In genomic region chr9:93894691-93895079, GRCh38 we compare ENCODE assay signal across 23 cellular contexts.
A peak's percentile ranks its signal among the peaks of the same experiment; 100 is the strongest.
DNase-seq lines count a peak whose midpoint lies in the region; ATAC-seq and TF ChIP-seq lines count a peak whose summit lies in the region.
"Had no signal": no experiment of that assay in that cellular context is flagged by ENCODE, and none has a peak within 500 bp of the region (broad histone marks: within the 10 kb centered on the region; RNA-seq: fewer than 3 reads in every experiment).

No MANE protein-coding gene starts in this region.

- DNase-seq in SK-N-SH (peak; percentile 8), H9 (peak; percentile 32), islet precursor cell (peak; percentile 18), stomach (peak; percentile 21)
- DNase-seq in stimulated activated CD4-positive, alpha-beta T cell treated with anti-CD3 and anti-CD28 coated beads, Interleukin-4, amount 100 ng/mL, for 24 hours: no peak
- DNase-seq: activated CD4-positive, alpha-beta T cell treated with anti-CD3 and anti-CD28 coated beads for 4 hours; Calu3; effector CD4-positive, alpha-beta T cell; kidney glomerular epithelial cell; mesenchymal stem cell; NCI-H1436 treated with DMSO at 0.1 percent for 48 hours; NCI-H2171 treated with DMSO at 0.1 percent for 48 hours; nucleus accumbens; PC-3; retina; T-helper 1 cell had no signal

- peaks cover 4% of the 10 kb centered on the region for H3K27me3 Mint-ChIP-seq in H9 (ENCODE audit: low read depth)

- H2BK120ac ChIP-seq in H9 (ENCODE audit: low read depth, low read length, poor library complexity, severe bottlenecking): no peak overlapping the region

- H3K27ac Mint-ChIP-seq in H9: no peak overlapping the region
- H3K27ac Mint-ChIP-seq: activated T-helper 2 cell treated with anti-CD3 and anti-CD28 coated beads, Interferon-gamma antibody, Interleukin-2, Interleukin-4, amounts not matched to agents 10 μg/mL and 5 μg/mL and 100 μg/mL, durations not matched to agents 14 hours and 24 hours and 36 hours had no signal

- H3K79me2 ChIP-seq in SK-N-SH (ENCODE audit: insufficient read depth) (no peaks in the 10 kb centered on the region), H9 (ENCODE audit: insufficient read depth, low read length) (no peaks in the 10 kb centered on the region)

- POLR2A ChIA-PET in SK-N-SH (lab: Yijun Ruan, JAX): no interaction called here

- H4K20me1 ChIP-seq in SK-N-SH (ENCODE audit: insufficient read depth) (no peaks in the 10 kb centered on the region), H9 (ENCODE audit: control insufficient read depth, insufficient read depth, insufficient read length) (no peaks in the 10 kb centered on the region)
- H4K20me1 ChIP-seq: BLaER1 had no signal

- no peak overlapping the region for H3K56ac ChIP-seq in H9 (ENCODE audit: insufficient read length, low read depth, low read length)

- no peak overlapping the region for H2BK20ac ChIP-seq in H9 (ENCODE audit: low read depth, low read length, poor library complexity, severe bottlenecking)

- peaks cover 16 to 31% of the 10 kb centered on the region in 2 experiments for H3K9me3 Mint-ChIP-seq in H9

- no peak overlapping the region for H2BK5ac ChIP-seq in H9 (ENCODE audit: insufficient read length, low read length)

- TF ChIP-seq POLR2A in stomach (IDR thresholded peaks at IDR 0.05): no peak

- H3K9ac ChIP-seq in SK-N-SH: no peak overlapping the region
- H3K9ac ChIP-seq in H9 (ENCODE audit: extremely low read depth, insufficient read length, low read length): no peak overlapping the region
- H3K9ac ChIP-seq: BLaER1, KMS-11 had no signal

- TF ChIP-seq EP300 in SK-N-SH (IDR thresholded peaks at IDR 0.05; ENCODE audit: borderline replicate concordance in 1 of 2, low read depth in 1 of 2, low read length in 1 of 2) (no peak), stomach (IDR thresholded peaks at IDR 0.05) (no peak)

- no peak overlapping the region for H3T11ph ChIP-seq in H9 (ENCODE audit: low read length)

- H3K27ac ChIP-seq in SK-N-SH (ENCODE audit: low read depth in 2 of 2, low read length in 1 of 2): no peak overlapping the region
- H3K27ac ChIP-seq in H9 (ENCODE audit: insufficient read length, low read depth, low read length): no peak overlapping the region
- peak overlapping the region in 1 of 5 donors; percentile 72 for H3K27ac ChIP-seq in stomach
- H3K27ac ChIP-seq: BLaER1, KMS-11 had no signal

- H3K4me1 Mint-ChIP-seq in H9: no peaks in the 10 kb centered on the region

- no peak overlapping the region for H3K23ac ChIP-seq in H9 (ENCODE audit: insufficient read length, low read depth, low read length)

- H4K5ac ChIP-seq in H9 (ENCODE audit: insufficient read length, low read depth, low read length): no peak overlapping the region

- H3K36me3 ChIP-seq in SK-N-SH (replicated peaks in 1 of 2; ENCODE audit: control insufficient read depth in 1 of 2, insufficient read depth in 2 of 2, low read length in 1 of 2) (no peaks in the 10 kb centered on the region), stomach (no peaks in the 10 kb centered on the region)
- H3K36me3 ChIP-seq: BLaER1, HAP-1 had no signal

- no peak for ATAC-seq in SK-N-SH treated with all-trans-retinoic acid at 6 μM for 48 hours
- no peak for ATAC-seq in GM19351 (IDR thresholded peaks at IDR 0.05; ENCODE audit: unreplicated experiment)
- no peak for ATAC-seq in HG03457 (IDR thresholded peaks at IDR 0.05; ENCODE audit: unreplicated experiment)
- ATAC-seq: PC-3 had no signal

- no peak overlapping the region for H2BK15ac ChIP-seq in H9 (ENCODE audit: low read depth, low read length)

- no peak overlapping the region for H4K91ac ChIP-seq in H9 (ENCODE audit: insufficient read length, low read depth, low read length)

- H3K14ac ChIP-seq in H9 (ENCODE audit: insufficient read depth, low read length): no peak overlapping the region

- H3K9me3 ChIP-seq in SK-N-SH (no peaks in the 10 kb centered on the region), H9 (ENCODE audit: control insufficient read depth, low read depth, low read length) (peaks cover 4% of the 10 kb centered on the region), stomach (peaks cover 0 to 15% (median 5%) of the 10 kb centered on the region in 4 donors)

- CTCF ChIA-PET in SK-N-SH (lab: Yijun Ruan, JAX): no interaction called here

- no peaks in the 10 kb centered on the region for H3F3A ChIP-seq in SK-N-SH (replicated peaks; ENCODE audit: insufficient read depth)

- intact Hi-C loops in stomach (cut with DNase I; ENCODE audit: low total_unique reads): no loop called here

- H3K4me2 ChIP-seq in SK-N-SH: no peak overlapping the region
- no peak overlapping the region for H3K4me2 ChIP-seq in H9 (ENCODE audit: insufficient read depth, insufficient read length, low read length)
- H3K4me2 ChIP-seq: BLaER1, KMS-11 had no signal

- H3K4ac ChIP-seq in H9 (ENCODE audit: low read depth, low read length): no peak overlapping the region

- H2BK12ac ChIP-seq in H9 (ENCODE audit: insufficient read length, low read depth, low read length): no peak overlapping the region

- H3K18ac ChIP-seq in H9 (ENCODE audit: insufficient read length, low read depth, low read length): no peak overlapping the region

- no peak overlapping the region for H2AK5ac ChIP-seq in H9 (ENCODE audit: insufficient read length, low read length)

- no peak overlapping the region for H4K8ac ChIP-seq in H9 (replicated peaks; ENCODE audit: insufficient read length, low read depth, low read length)

- WGBS in SK-N-SH (ENCODE audit: low lambda C conversion rate): 52% methylated on average over 6 of the region's 6 CpGs
- no CpG with 5 or more reads among the region's 6 CpGs for WGBS in H9 (ENCODE audit: extremely low coverage, insufficient read length, low lambda C conversion rate)
- 92 to 97% (median 95%) methylated on average over 6 of the region's 6 CpGs for WGBS in stomach, 5 donors

- H3K4me1 ChIP-seq in SK-N-SH (ENCODE audit: control insufficient read depth in 1 of 2, insufficient read depth in 2 of 2, low read depth in 1 of 2, low read length in 1 of 2) (peaks cover 0 to 11% of the 10 kb centered on the region in 2 experiments; a peak in 1 of 4 replicates), H9 (ENCODE audit: insufficient read depth, low read length) (no peaks in the 10 kb centered on the region), stomach (peaks cover 0 to 15% (median 13%) of the 10 kb centered on the region in 4 donors)
- H3K4me1 ChIP-seq: BLaER1, HAP-1 had no signal

- H3K4me3 Mint-ChIP-seq in H9: no peak overlapping the region

- TF ChIP-seq RAD21 in SK-N-SH (IDR thresholded peaks at IDR 0.05; ENCODE audit: low read length): no peak

- H3K36me3 Mint-ChIP-seq in H9 (ENCODE audit: insufficient read depth in 1 of 3, low read depth in 3 of 3): peaks cover 3 to 8% (median 6%) of the 10 kb centered on the region in 3 experiments; a peak in 4 of 7 replicates

- H3K27me3 ChIP-seq in SK-N-SH (ENCODE audit: insufficient read depth) (no peaks in the 10 kb centered on the region), H9 (ENCODE audit: insufficient read depth, low read length) (no peaks in the 10 kb centered on the region), stomach (no peaks in the 10 kb centered on the region)
- H3K27me3 ChIP-seq: BLaER1 had no signal

- no peaks in the 10 kb centered on the region for H3K23me2 ChIP-seq in H9 (ENCODE audit: insufficient read length, low read depth, low read length, poor library complexity, severe bottlenecking)

- H3K9me2 ChIP-seq in SK-N-SH: no peaks in the 10 kb centered on the region

- H2AFZ ChIP-seq in SK-N-SH (ENCODE audit: low read depth) (no peak overlapping the region), H9 (ENCODE audit: low read length) (no peak overlapping the region)

- TF ChIP-seq CTCF in SK-N-SH (IDR thresholded peaks at IDR 0.05) (no peak), H9 (conservative IDR thresholded peaks at IDR 0.05) (no peak), stomach (IDR thresholded peaks at IDR 0.05) (no peak)

- H3K4me3 ChIP-seq in SK-N-SH (ENCODE audit: low read depth in 2 of 2, low read length in 1 of 2) (no peak overlapping the region), stomach (no peak overlapping the region)
- H3K4me3 ChIP-seq: BLaER1, HAP-1 had no signal

- H3K79me1 ChIP-seq in H9 (ENCODE audit: insufficient read depth, low read depth, low read length, poor library complexity, severe bottlenecking): no peaks in the 10 kb centered on the region

TF ChIP-seq in SK-N-SH, 30 proteins besides CTCF, POLR2A, EP300 and RAD21 (continues in another document):
- TF ChIP-seq MXI1 (IDR thresholded peaks at IDR 0.05; ENCODE audit: low read depth, low read length): no peak

TF ChIP-seq in SK-N-SH treated with all-trans-retinoic acid at 6 μM for 48 hours, 23 proteins besides CTCF, POLR2A, EP300 and RAD21 (continues in another document):
- TF ChIP-seq BACH2 (CRISPR knock-in tag; IDR thresholded peaks at IDR 0.05; ENCODE audit: borderline replicate concordance) (no peak), PPARA (CRISPR knock-in tag; IDR thresholded peaks at IDR 0.05; ENCODE audit: borderline replicate concordance) (no peak), TCF4 (CRISPR knock-in tag; IDR thresholded peaks at IDR 0.05; ENCODE audit: borderline replicate concordance) (no peak), POU6F1 (CRISPR knock-in tag; IDR thresholded peaks at IDR 0.05; ENCODE audit: borderline replicate concordance, low read depth) (no peak), SNAI2 (CRISPR knock-in tag; IDR thresholded peaks at IDR 0.05) (no peak), ZC3H10 (CRISPR knock-in tag; IDR thresholded peaks at IDR 0.05) (no peak)
- TF ChIP-seq, protein P1, sequence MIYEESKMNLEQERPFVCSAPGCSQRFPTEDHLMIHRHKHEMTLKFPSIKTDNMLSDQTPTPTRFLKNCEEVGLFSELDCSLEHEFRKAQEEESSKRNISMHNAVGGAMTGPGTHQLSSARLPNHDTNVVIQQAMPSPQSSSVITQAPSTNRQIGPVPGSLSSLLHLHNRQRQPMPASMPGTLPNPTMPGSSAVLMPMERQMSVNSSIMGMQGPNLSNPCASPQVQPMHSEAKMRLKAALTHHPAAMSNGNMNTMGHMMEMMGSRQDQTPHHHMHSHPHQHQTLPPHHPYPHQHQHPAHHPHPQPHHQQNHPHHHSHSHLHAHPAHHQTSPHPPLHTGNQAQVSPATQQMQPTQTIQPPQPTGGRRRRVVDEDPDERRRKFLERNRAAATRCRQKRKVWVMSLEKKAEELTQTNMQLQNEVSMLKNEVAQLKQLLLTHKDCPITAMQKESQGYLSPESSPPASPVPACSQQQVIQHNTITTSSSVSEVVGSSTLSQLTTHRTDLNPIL (CRISPR knock-in tag; IDR thresholded peaks at IDR 0.05; ENCODE audit: low read depth): no peak
